18 cellular contexts compared by ENCODE assay signal in the genomic region with DNA sequence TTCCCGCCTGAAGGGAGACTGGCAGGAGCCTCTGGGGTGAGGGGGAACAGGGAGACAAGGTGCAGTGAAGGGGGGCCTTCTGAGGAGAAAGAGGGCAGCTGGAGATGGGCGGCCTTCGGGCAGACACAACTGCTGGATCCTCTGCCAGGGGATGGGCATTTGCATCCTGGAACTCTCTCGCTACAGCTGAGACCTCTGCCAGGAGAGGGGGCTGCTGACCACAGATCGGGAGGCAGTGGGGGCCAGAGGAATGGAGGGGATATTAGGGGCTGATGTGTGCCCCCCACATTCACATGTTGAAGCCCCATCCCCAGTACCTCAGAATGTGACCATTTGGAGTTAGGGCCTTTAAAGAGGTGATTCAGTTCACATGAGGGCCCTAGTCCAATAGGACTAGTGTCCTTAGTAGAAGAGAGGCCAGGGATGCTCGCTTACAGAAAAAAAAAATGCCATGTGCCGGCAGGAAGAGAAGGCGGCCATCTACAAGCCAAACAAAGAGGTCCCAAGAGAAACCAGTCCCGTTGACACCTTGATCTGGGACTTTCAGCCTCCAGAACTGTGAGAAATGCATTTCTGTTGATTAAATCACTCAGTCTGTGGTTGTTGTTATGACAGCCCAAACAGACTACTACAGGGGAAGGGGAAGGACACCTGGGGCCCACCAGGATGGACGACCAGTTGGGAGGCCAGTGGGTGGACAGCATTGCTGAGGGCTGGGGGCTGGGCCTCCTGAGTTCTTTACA. TPM values are rescaled to one million over a fixed set of nuclear protein-coding genes. Genes with fewer than 3 reads are reported as not detected.
DNase-seq lines count a peak whose midpoint lies in the region; ATAC-seq and TF ChIP-seq lines count a peak whose summit lies in the region.
"Had no signal": no experiment of that assay in that cellular context is flagged by ENCODE, and none has a peak within 500 bp of the region (broad histone marks: within the 10 kb centered on the region; RNA-seq: fewer than 3 reads in every experiment).

No MANE protein-coding gene starts in this region.

- no peak overlapping the region for H3K4me3 Mint-ChIP-seq in activated CD4-positive, alpha-beta memory T cell treated with anti-CD3 and anti-CD28 coated beads for 36 hours
- H3K4me3 Mint-ChIP-seq in activated CD4-positive, alpha-beta memory T cell treated with anti-CD3 and anti-CD28 coated beads, Interleukin-2, amount 10 ng/mL, durations not matched to agents 7 days and 5 days = no peak overlapping the region
- H3K4me3 Mint-ChIP-seq in CD4-positive, alpha-beta memory T cell = peak overlapping the region in 6 of 8 donors; percentile 4 to 77 (median 51)
- H3K4me3 Mint-ChIP-seq in activated T-helper 1 cell treated with anti-CD3 and anti-CD28 coated beads, Interleukin-12 subunit alpha, Interleukin-12 subunit beta, Interleukin-2, Interleukin-4 antibody, amounts not matched to agents 30 ng/mL and 10 ng/mL and 1 ng/mL, durations not matched to agents 14 hours and 24 hours and 36 hours = peak overlapping the region; percentile 1
- H3K4me3 Mint-ChIP-seq in naive thymus-derived CD4-positive, alpha-beta T cell = peak overlapping the region in 4 of 10 donors; percentile 56 to 70 (median 66)
- H3K4me3 Mint-ChIP-seq in MCF 10A (ENCODE audit: unreplicated experiment) = no peak overlapping the region

- H3K27ac ChIP-seq in CD4-positive, alpha-beta memory T cell (ENCODE audit: low read depth, low read length) = no peak overlapping the region
- peak overlapping the region; percentile 79 for H3K27ac ChIP-seq in naive thymus-derived CD4-positive, alpha-beta T cell (ENCODE audit: low read depth, low read length)
- H3K27ac ChIP-seq: cardiac muscle cell, esophagus muscularis mucosa, gastrocnemius medialis, vagina had no signal

- CTCF ChIA-PET in activated CD4-positive, alpha-beta memory T cell treated with anti-CD3 and anti-CD28 coated beads for 36 hours (lab: Charles Lee) = interaction anchor here (0.6 kb wide), 1 partner anchor 174 kb away, joined by 4 read pairs; no protein-coding TSS in a partner anchor
- CTCF ChIA-PET in activated CD4-positive, alpha-beta memory T cell treated with anti-CD3 and anti-CD28 coated beads, Interleukin-2, amount 10 ng/mL, durations not matched to agents 7 days and 5 days (lab: Charles Lee) = no interaction called here
- CTCF ChIA-PET in CD4-positive, alpha-beta memory T cell (lab: Charles Lee; ENCODE audit: partially characterized antibody) = no interaction called here
- CTCF ChIA-PET in naive thymus-derived CD4-positive, alpha-beta T cell (lab: Charles Lee) = no interaction called here
- CTCF ChIA-PET in MCF 10A (lab: Yijun Ruan, JAX) = interaction anchor here (1.6 kb wide), 1 partner anchor 10 kb away, joined by 5 read pairs; no protein-coding TSS in a partner anchor

- POLR2A ChIA-PET in activated CD4-positive, alpha-beta memory T cell treated with anti-CD3 and anti-CD28 coated beads for 36 hours (lab: Charles Lee) = interaction anchor here (1.7 kb wide), 1 partner anchor 14 kb away, joined by 3 read pairs; no protein-coding TSS in a partner anchor
- POLR2A ChIA-PET in activated CD4-positive, alpha-beta memory T cell treated with anti-CD3 and anti-CD28 coated beads, Interleukin-2, amount 10 ng/mL, durations not matched to agents 7 days and 5 days (lab: Charles Lee) = no interaction called here
- POLR2A ChIA-PET in CD4-positive, alpha-beta memory T cell (lab: Charles Lee; ENCODE audit: partially characterized antibody) = interaction anchor here (1.0 to 3.6 kb wide), 6 partner anchors 11 to 95 kb away, joined by 3 to 40 read pairs (median 14); a partner anchor contains a TSS
- POLR2A ChIA-PET in naive thymus-derived CD4-positive, alpha-beta T cell (lab: Charles Lee) = interaction anchor here (0.7 to 7.5 kb wide), 6 partner anchors 11 to 95 kb away, joined by 3 to 49 read pairs (median 12); no protein-coding TSS in a partner anchor
- POLR2A ChIA-PET in MCF 10A (lab: Yijun Ruan, JAX) = no interaction called here

- H3K9me3 Mint-ChIP-seq in activated CD4-positive, alpha-beta memory T cell treated with anti-CD3 and anti-CD28 coated beads for 36 hours = peaks cover 3% of the 10 kb centered on the region
- peaks cover 4% of the 10 kb centered on the region for H3K9me3 Mint-ChIP-seq in activated CD4-positive, alpha-beta memory T cell treated with anti-CD3 and anti-CD28 coated beads, Interleukin-2, amount 10 ng/mL, durations not matched to agents 7 days and 5 days
- H3K9me3 Mint-ChIP-seq in CD4-positive, alpha-beta memory T cell = peaks cover 0 to 9% (median 3%) of the 10 kb centered on the region in 8 donors
- H3K9me3 Mint-ChIP-seq in activated T-helper 1 cell treated with anti-CD3 and anti-CD28 coated beads, Interleukin-12 subunit alpha, Interleukin-12 subunit beta, Interleukin-2, Interleukin-4 antibody, amounts not matched to agents 30 ng/mL and 10 ng/mL and 1 ng/mL, durations not matched to agents 14 hours and 24 hours and 36 hours = peaks cover 4% of the 10 kb centered on the region
- H3K9me3 Mint-ChIP-seq in naive thymus-derived CD4-positive, alpha-beta T cell = peaks cover 0 to 8% (median 3%) of the 10 kb centered on the region in 11 donors
- H3K9me3 Mint-ChIP-seq in MCF 10A (ENCODE audit: unreplicated experiment) = no peaks in the 10 kb centered on the region

- peak overlapping the region; percentile 38 for H3K27ac Mint-ChIP-seq in activated CD4-positive, alpha-beta memory T cell treated with anti-CD3 and anti-CD28 coated beads for 36 hours
- no peak overlapping the region for H3K27ac Mint-ChIP-seq in activated CD4-positive, alpha-beta memory T cell treated with anti-CD3 and anti-CD28 coated beads, Interleukin-2, amount 10 ng/mL, durations not matched to agents 7 days and 5 days
- H3K27ac Mint-ChIP-seq in CD4-positive, alpha-beta memory T cell = peak overlapping the region in 3 of 7 donors; percentile 71 to 94 (median 93)
- H3K27ac Mint-ChIP-seq in activated T-helper 1 cell treated with anti-CD3 and anti-CD28 coated beads, Interleukin-12 subunit alpha, Interleukin-12 subunit beta, Interleukin-2, Interleukin-4 antibody, amounts not matched to agents 30 ng/mL and 10 ng/mL and 1 ng/mL, durations not matched to agents 14 hours and 24 hours and 36 hours = peak overlapping the region; percentile 1
- peak overlapping the region in 1 of 9 donors; percentile 85 for H3K27ac Mint-ChIP-seq in naive thymus-derived CD4-positive, alpha-beta T cell
- no peak overlapping the region for H3K27ac Mint-ChIP-seq in MCF 10A (ENCODE audit: low read depth, unreplicated experiment)

- H3K4me1 ChIP-seq in CD4-positive, alpha-beta memory T cell (ENCODE audit: insufficient read depth, low read length) = peaks cover 89% of the 10 kb centered on the region
- peaks cover 41 to 93% of the 10 kb centered on the region in 2 donors for H3K4me1 ChIP-seq in naive thymus-derived CD4-positive, alpha-beta T cell (ENCODE audit: control insufficient read depth in 2 of 2, insufficient read depth in 2 of 2, low read length in 2 of 2)
- H3K4me1 ChIP-seq: esophagus muscularis mucosa, gastrocnemius medialis, vagina had no signal

- no peak for TF ChIP-seq CTCF in MCF 10A (IDR thresholded peaks at IDR 0.05; ENCODE audit: unreplicated experiment)

- H3K4me1 Mint-ChIP-seq in activated CD4-positive, alpha-beta memory T cell treated with anti-CD3 and anti-CD28 coated beads for 36 hours (ENCODE audit: low read depth) = peaks cover 34% of the 10 kb centered on the region
- H3K4me1 Mint-ChIP-seq in activated CD4-positive, alpha-beta memory T cell treated with anti-CD3 and anti-CD28 coated beads, Interleukin-2, amount 10 ng/mL, durations not matched to agents 7 days and 5 days = peaks cover 46% of the 10 kb centered on the region
- peaks cover 11 to 46% (median 31%) of the 10 kb centered on the region in 4 donors for H3K4me1 Mint-ChIP-seq in CD4-positive, alpha-beta memory T cell
- peaks cover 24% of the 10 kb centered on the region for H3K4me1 Mint-ChIP-seq in activated T-helper 1 cell treated with anti-CD3 and anti-CD28 coated beads, Interleukin-12 subunit alpha, Interleukin-12 subunit beta, Interleukin-2, Interleukin-4 antibody, amounts not matched to agents 30 ng/mL and 10 ng/mL and 1 ng/mL, durations not matched to agents 14 hours and 24 hours and 36 hours (ENCODE audit: low read depth)
- peaks cover 6 to 51% (median 12%) of the 10 kb centered on the region in 7 donors for H3K4me1 Mint-ChIP-seq in naive thymus-derived CD4-positive, alpha-beta T cell
- H3K4me1 Mint-ChIP-seq in MCF 10A (ENCODE audit: insufficient read depth, unreplicated experiment) = no peaks in the 10 kb centered on the region

- H3K27me3 Mint-ChIP-seq in activated CD4-positive, alpha-beta memory T cell treated with anti-CD3 and anti-CD28 coated beads for 36 hours = no peaks in the 10 kb centered on the region
- no peaks in the 10 kb centered on the region for H3K27me3 Mint-ChIP-seq in activated CD4-positive, alpha-beta memory T cell treated with anti-CD3 and anti-CD28 coated beads, Interleukin-2, amount 10 ng/mL, durations not matched to agents 7 days and 5 days
- H3K27me3 Mint-ChIP-seq in CD4-positive, alpha-beta memory T cell = no peaks in the 10 kb centered on the region
- no peaks in the 10 kb centered on the region for H3K27me3 Mint-ChIP-seq in activated T-helper 1 cell treated with anti-CD3 and anti-CD28 coated beads, Interleukin-12 subunit alpha, Interleukin-12 subunit beta, Interleukin-2, Interleukin-4 antibody, amounts not matched to agents 30 ng/mL and 10 ng/mL and 1 ng/mL, durations not matched to agents 14 hours and 24 hours and 36 hours (ENCODE audit: insufficient read depth)
- H3K27me3 Mint-ChIP-seq in naive thymus-derived CD4-positive, alpha-beta T cell = no peaks in the 10 kb centered on the region
- H3K27me3 Mint-ChIP-seq in MCF 10A (ENCODE audit: insufficient read depth, unreplicated experiment) = no peaks in the 10 kb centered on the region

- H3K4me3 ChIP-seq in CD4-positive, alpha-beta memory T cell (ENCODE audit: low read length in 2 of 2) = peak overlapping the region in 1 of 2 donors; percentile 6
- H3K4me3 ChIP-seq in naive thymus-derived CD4-positive, alpha-beta T cell (ENCODE audit: low read length) = no peak overlapping the region
- H3K4me3 ChIP-seq: cardiac muscle cell, esophagus muscularis mucosa, gastrocnemius medialis, vagina had no signal

- peaks cover 13% of the 10 kb centered on the region for H3K36me3 Mint-ChIP-seq in activated CD4-positive, alpha-beta memory T cell treated with anti-CD3 and anti-CD28 coated beads for 36 hours
- H3K36me3 Mint-ChIP-seq in activated CD4-positive, alpha-beta memory T cell treated with anti-CD3 and anti-CD28 coated beads, Interleukin-2, amount 10 ng/mL, durations not matched to agents 7 days and 5 days (ENCODE audit: low read depth) = peaks cover 31% of the 10 kb centered on the region
- peaks cover 34 to 59% of the 10 kb centered on the region in 2 donors for H3K36me3 Mint-ChIP-seq in CD4-positive, alpha-beta memory T cell
- peaks cover 12% of the 10 kb centered on the region for H3K36me3 Mint-ChIP-seq in activated T-helper 1 cell treated with anti-CD3 and anti-CD28 coated beads, Interleukin-12 subunit alpha, Interleukin-12 subunit beta, Interleukin-2, Interleukin-4 antibody, amounts not matched to agents 30 ng/mL and 10 ng/mL and 1 ng/mL, durations not matched to agents 14 hours and 24 hours and 36 hours (ENCODE audit: low read depth)
- peaks cover 8 to 36% (median 29%) of the 10 kb centered on the region in 5 donors for H3K36me3 Mint-ChIP-seq in naive thymus-derived CD4-positive, alpha-beta T cell
- H3K36me3 Mint-ChIP-seq in MCF 10A (ENCODE audit: insufficient read depth, unreplicated experiment) = no peaks in the 10 kb centered on the region

- peaks cover 5% of the 10 kb centered on the region for H3K36me3 ChIP-seq in CD4-positive, alpha-beta memory T cell (ENCODE audit: insufficient read depth, low read length)
- peaks cover 0 to 35% (median 7%) of the 10 kb centered on the region in 3 experiments for H3K36me3 ChIP-seq in naive thymus-derived CD4-positive, alpha-beta T cell (ENCODE audit: control insufficient read depth in 2 of 3, insufficient read depth in 3 of 3, low read length in 3 of 3)
- H3K36me3 ChIP-seq: cardiac muscle cell, esophagus muscularis mucosa, gastrocnemius medialis, vagina had no signal

- BruUV-seq in MCF 10A (replicated peaks; lab: Mats Ljungman, UMichigan) = no TSS peak

- H3K27me3 ChIP-seq in CD4-positive, alpha-beta memory T cell (ENCODE audit: insufficient read depth, low read length) = no peaks in the 10 kb centered on the region
- no peaks in the 10 kb centered on the region for H3K27me3 ChIP-seq in naive thymus-derived CD4-positive, alpha-beta T cell (ENCODE audit: control insufficient read depth in 2 of 2, insufficient read depth in 2 of 2, low read length in 2 of 2)
- H3K27me3 ChIP-seq: cardiac muscle cell, esophagus muscularis mucosa, gastrocnemius medialis, vagina had no signal

- DNase-seq in activated CD4-positive, alpha-beta memory T cell treated with anti-CD3 and anti-CD28 coated beads for 36 hours = no peak
- DNase-seq in activated CD4-positive, alpha-beta memory T cell treated with anti-CD3 and anti-CD28 coated beads, Interleukin-2, amount 10 ng/mL, durations not matched to agents 7 days and 5 days = no peak
- no peak for DNase-seq in CD4-positive, alpha-beta memory T cell
- DNase-seq in activated T-helper 1 cell treated with anti-CD3 and anti-CD28 coated beads, Interleukin-12 subunit alpha, Interleukin-12 subunit beta, Interleukin-2, Interleukin-4 antibody, amounts not matched to agents 30 ng/mL and 10 ng/mL and 1 ng/mL, durations not matched to agents 14 hours and 24 hours and 36 hours (ENCODE audit: low spot score) = no peak
- no peak for DNase-seq in naive thymus-derived CD4-positive, alpha-beta T cell
- no peak for DNase-seq in NCI-H1105 (lab: John Stamatoyannopoulos, UW)
- no peak for DNase-seq in MCF 10A (ENCODE audit: unreplicated experiment)
- DNase-seq: IMR-90; kidney glomerular epithelial cell; MM.1S; NCI-H1694; NCI-H526 treated with DMSO at 0.1 percent for 48 hours; stimulated activated CD4-positive, alpha-beta T cell treated with anti-CD3 and anti-CD28 coated beads, Interleukin-12 subunit alpha, Interleukin-12 subunit beta, amount 100 ng/mL, for 4 hours had no signal

- ATAC-seq in naive thymus-derived CD4-positive, alpha-beta T cell = no peak
- no peak for ATAC-seq in GM18907 (IDR thresholded peaks at IDR 0.05; ENCODE audit: unreplicated experiment)
- ATAC-seq: gastrocnemius medialis had no signal

- intact Hi-C loops in activated CD4-positive, alpha-beta memory T cell treated with anti-CD3 and anti-CD28 coated beads for 36 hours (cut with micrococcal nuclease) = no loop called here
- intact Hi-C loops in CD4-positive, alpha-beta memory T cell (cut with micrococcal nuclease) = loop anchor here (5.0 kb wide), 1 partner anchor 36 kb away; no protein-coding TSS in a partner anchor
- intact Hi-C loops in activated T-helper 1 cell treated with anti-CD3 and anti-CD28 coated beads, Interleukin-12 subunit alpha, Interleukin-12 subunit beta, Interleukin-2, Interleukin-4 antibody, amounts not matched to agents 30 ng/mL and 10 ng/mL and 1 ng/mL, durations not matched to agents 14 hours and 24 hours and 36 hours (cut with micrococcal nuclease) = no loop called here
- intact Hi-C loops in naive thymus-derived CD4-positive, alpha-beta T cell (cut with micrococcal nuclease) = no loop called here
- intact Hi-C loops in MCF 10A (cut with micrococcal nuclease) = no loop called here

- H3K9me3 ChIP-seq in CD4-positive, alpha-beta memory T cell (ENCODE audit: control insufficient read depth in 1 of 2, low read length in 2 of 2) = no peaks in the 10 kb centered on the region
- H3K9me3 ChIP-seq in naive thymus-derived CD4-positive, alpha-beta T cell (ENCODE audit: control insufficient read depth in 2 of 3, low read length in 3 of 3) = no peaks in the 10 kb centered on the region
- H3K9me3 ChIP-seq: gastrocnemius medialis, vagina had no signal

RNA-seq across cellular contexts. Expression of a gene that starts 50.0 kb away (rescaled TPM):
- total RNA-seq in activated CD4-positive, alpha-beta memory T cell treated with anti-CD3 and anti-CD28 coated beads for 36 hours = 10 to 100 TPM; 29.6 to 30.1 TPM
- total RNA-seq in activated CD4-positive, alpha-beta memory T cell treated with anti-CD3 and anti-CD28 coated beads, Interleukin-2, amount 10 ng/mL, durations not matched to agents 7 days and 5 days = 10 to 100 TPM; 35.9 to 38.3 TPM
- 10 to 100 TPM; 83.3 to 90.7 TPM for total RNA-seq in CD4-positive, alpha-beta memory T cell
- 10 to 100 TPM; 67.1 to 81.2 TPM for polyA plus RNA-seq in CD4-positive, alpha-beta memory T cell
- total RNA-seq in activated T-helper 1 cell treated with anti-CD3 and anti-CD28 coated beads, Interleukin-12 subunit alpha, Interleukin-12 subunit beta, Interleukin-2, Interleukin-4 antibody, amounts not matched to agents 30 ng/mL and 10 ng/mL and 1 ng/mL, durations not matched to agents 14 hours and 24 hours and 36 hours = 62.1 and 62.2 TPM in 2 replicates
- total RNA-seq in naive thymus-derived CD4-positive, alpha-beta T cell = 100 to 1,000 TPM in 4 of 5 experiments, 10 to 100 TPM in 1; 75.0 to 288 (median 182) TPM
- 100 to 1,000 TPM; 119 to 204 TPM for polyA plus RNA-seq in naive thymus-derived CD4-positive, alpha-beta T cell
- total RNA-seq in MCF 10A (2022) = 17.3 and 20.0 TPM in 2 replicates
- total RNA-seq: cardiac muscle cell had no signal
- polyA plus RNA-seq: cardiac muscle cell had no signal

Comparison
In these comparisons a context has a peak if more than half of its experiments do, and no peak if none do; other contexts are left out.
1. H3K27ac Mint-ChIP-seq: peak in activated CD4-positive, alpha-beta memory T cell treated with anti-CD3 and anti-CD28 coated beads for 36 hours (single experiment) and activated T-helper 1 cell treated with anti-CD3 and anti-CD28 coated beads, Interleukin-12 subunit alpha, Interleukin-12 subunit beta, Interleukin-2, Interleukin-4 antibody, amounts not matched to agents 30 ng/mL and 10 ng/mL and 1 ng/mL, durations not matched to agents 14 hours and 24 hours and 36 hours (single experiment); none in activated CD4-positive, alpha-beta memory T cell treated with anti-CD3 and anti-CD28 coated beads, Interleukin-2, amount 10 ng/mL, durations not matched to agents 7 days and 5 days (single experiment) and MCF 10A (single experiment).
2. CTCF ChIA-PET loops: an anchor here in activated CD4-positive, alpha-beta memory T cell treated with anti-CD3 and anti-CD28 coated beads for 36 hours (0.6 kb wide) and MCF 10A (1.6 kb wide); none called in activated CD4-positive, alpha-beta memory T cell treated with anti-CD3 and anti-CD28 coated beads, Interleukin-2, amount 10 ng/mL, durations not matched to agents 7 days and 5 days, CD4-positive, alpha-beta memory T cell and naive thymus-derived CD4-positive, alpha-beta T cell.
3. POLR2A ChIA-PET loops: an anchor here in activated CD4-positive, alpha-beta memory T cell treated with anti-CD3 and anti-CD28 coated beads for 36 hours (1.7 kb wide), CD4-positive, alpha-beta memory T cell (1.0 to 3.6 kb wide) and naive thymus-derived CD4-positive, alpha-beta T cell (0.7 to 7.5 kb wide); none called in activated CD4-positive, alpha-beta memory T cell treated with anti-CD3 and anti-CD28 coated beads, Interleukin-2, amount 10 ng/mL, durations not matched to agents 7 days and 5 days and MCF 10A.
4. H3K4me3 Mint-ChIP-seq: peak in CD4-positive, alpha-beta memory T cell (6 of 8) and activated T-helper 1 cell treated with anti-CD3 and anti-CD28 coated beads, Interleukin-12 subunit alpha, Interleukin-12 subunit beta, Interleukin-2, Interleukin-4 antibody, amounts not matched to agents 30 ng/mL and 10 ng/mL and 1 ng/mL, durations not matched to agents 14 hours and 24 hours and 36 hours (single experiment); none in activated CD4-positive, alpha-beta memory T cell treated with anti-CD3 and anti-CD28 coated beads for 36 hours (single experiment), activated CD4-positive, alpha-beta memory T cell treated with anti-CD3 and anti-CD28 coated beads, Interleukin-2, amount 10 ng/mL, durations not matched to agents 7 days and 5 days (single experiment) and MCF 10A (single experiment).